In the genomic region with DNA sequence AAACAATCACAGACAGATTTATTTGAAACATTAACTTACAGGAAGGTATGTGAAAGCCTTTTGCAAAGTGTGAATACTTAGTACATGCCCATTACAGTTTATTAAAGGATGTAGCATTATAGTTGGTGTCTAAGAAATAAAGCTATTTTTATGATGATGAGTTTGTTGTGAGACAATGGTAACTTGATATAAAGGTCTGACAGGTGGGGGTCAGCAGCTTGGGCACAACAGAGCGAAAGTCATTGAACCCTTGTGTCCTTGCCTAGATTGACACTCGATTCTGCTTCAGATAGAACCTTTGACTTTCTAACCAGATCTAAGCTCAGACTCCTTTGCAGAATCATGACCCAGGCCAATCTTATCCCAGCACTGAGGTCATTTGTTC, we compare ENCODE assay signal across 16 cellular contexts.
A peak's percentile ranks its signal among the peaks of the same experiment; 100 is the strongest.
DNase-seq lines count a peak whose midpoint lies in the region; ATAC-seq and TF ChIP-seq lines count a peak whose summit lies in the region.
"Had no signal": no experiment of that assay in that cellular context is flagged by ENCODE, and none has a peak within 500 bp of the region (broad histone marks: within the 10 kb centered on the region; RNA-seq: fewer than 3 reads in every experiment).

No MANE protein-coding gene starts in this region.

- no peaks in the 10 kb centered on the region for H3K27me3 Mint-ChIP-seq in neural progenitor cell (ENCODE audit: insufficient read depth, low read depth)
- no peaks in the 10 kb centered on the region for H3K27me3 Mint-ChIP-seq in activated CD8-positive, alpha-beta T cell treated with anti-CD3 and anti-CD28 coated beads for 36 hours
- H3K27me3 Mint-ChIP-seq: IgD-negative memory B cell had no signal

- peak overlapping the region; percentile 56; the same call in 1 of the 2 replicates for H3K9ac ChIP-seq in SK-N-SH
- H3K9ac ChIP-seq in neural progenitor cell: no peak overlapping the region
- H3K9ac ChIP-seq in skeletal muscle tissue (ENCODE audit: low read depth in 1 of 3, low read length in 3 of 3): peak overlapping the region in 1 of 3 donors; percentile 75

- intact Hi-C loops in activated CD8-positive, alpha-beta T cell treated with anti-CD3 and anti-CD28 coated beads for 36 hours (cut with micrococcal nuclease): no loop called here

- ATAC-seq in SK-N-SH treated with all-trans-retinoic acid at 6 μM for 48 hours (no peak), HG03457 (IDR thresholded peaks at IDR 0.05; ENCODE audit: unreplicated experiment) (no peak)
- ATAC-seq in activated CD8-positive, alpha-beta T cell treated with anti-CD3 and anti-CD28 coated beads for 36 hours: no peak

- H3K27ac Mint-ChIP-seq in neural progenitor cell: peak overlapping the region; percentile 50
- no peak overlapping the region for H3K27ac Mint-ChIP-seq in activated CD8-positive, alpha-beta T cell treated with anti-CD3 and anti-CD28 coated beads for 36 hours
- H3K27ac Mint-ChIP-seq: CD4-positive, alpha-beta T cell; IgD-negative memory B cell had no signal

- no peak for TF ChIP-seq RAD21 in SK-N-SH (IDR thresholded peaks at IDR 0.05; ENCODE audit: low read length)

- no peaks in the 10 kb centered on the region for H3K9me3 ChIP-seq in SK-N-SH
- no peaks in the 10 kb centered on the region for H3K9me3 ChIP-seq in neural progenitor cell (ENCODE audit: low read depth)
- no peaks in the 10 kb centered on the region for H3K9me3 ChIP-seq in skeletal muscle tissue (ENCODE audit: control insufficient read depth in 3 of 3, low read length in 3 of 3)
- H3K9me3 ChIP-seq: BLaER1 treated with 17β-estradiol and CSF1 and Interleukin-3, amounts not matched to agents 10 nM and 100 nM had no signal

- POLR2A ChIA-PET in SK-N-SH (lab: Yijun Ruan, JAX): no interaction called here
- POLR2A ChIA-PET in activated CD8-positive, alpha-beta T cell treated with anti-CD3 and anti-CD28 coated beads for 36 hours (lab: Charles Lee): no interaction called here

- H4K20me1 ChIP-seq in SK-N-SH (ENCODE audit: insufficient read depth): no peaks in the 10 kb centered on the region
- no peaks in the 10 kb centered on the region for H4K20me1 ChIP-seq in neural progenitor cell (ENCODE audit: low read depth)
- H4K20me1 ChIP-seq: BLaER1 treated with 17β-estradiol and CSF1 and Interleukin-3, amounts not matched to agents 10 nM and 100 nM had no signal

- H3K79me2 ChIP-seq in SK-N-SH (ENCODE audit: insufficient read depth): no peaks in the 10 kb centered on the region
- H3K79me2 ChIP-seq in neural progenitor cell (ENCODE audit: low read depth): no peaks in the 10 kb centered on the region

- peak overlapping the region; percentile 60; the same call in 1 of the 2 replicates for H2AFZ ChIP-seq in SK-N-SH (ENCODE audit: low read depth)
- H2AFZ ChIP-seq in neural progenitor cell (replicated peaks): no peak overlapping the region

- TF ChIP-seq CTCF in SK-N-SH (IDR thresholded peaks at IDR 0.05) (no peak; the same call in 1 of the 2 replicates), neural progenitor cell (IDR thresholded peaks at IDR 0.05) (no peak)
- no peak for TF ChIP-seq CTCF in activated CD8-positive, alpha-beta T cell treated with anti-CD3 and anti-CD28 coated beads for 36 hours (IDR thresholded peaks at IDR 0.05)

- no peaks in the 10 kb centered on the region for H3K36me3 ChIP-seq in SK-N-SH (replicated peaks in 1 of 2; ENCODE audit: control insufficient read depth in 1 of 2, insufficient read depth in 2 of 2, low read length in 1 of 2)
- no peaks in the 10 kb centered on the region for H3K36me3 ChIP-seq in neural progenitor cell
- no peaks in the 10 kb centered on the region for H3K36me3 ChIP-seq in skeletal muscle tissue (ENCODE audit: control insufficient read depth in 3 of 3, insufficient read depth in 3 of 3, low read length in 3 of 3)
- H3K36me3 ChIP-seq: BLaER1 treated with 17β-estradiol and CSF1 and Interleukin-3, amounts not matched to agents 10 nM and 100 nM had no signal

- no peak overlapping the region for H3K4me3 Mint-ChIP-seq in neural progenitor cell
- H3K4me3 Mint-ChIP-seq in activated CD8-positive, alpha-beta T cell treated with anti-CD3 and anti-CD28 coated beads for 36 hours: no peak overlapping the region
- H3K4me3 Mint-ChIP-seq: CD4-positive, alpha-beta T cell; H9; IgD-negative memory B cell had no signal

- TF ChIP-seq EP300 in SK-N-SH (IDR thresholded peaks at IDR 0.05; ENCODE audit: borderline replicate concordance in 1 of 2, low read depth in 1 of 2, low read length in 1 of 2): no peak

- H3F3A ChIP-seq in SK-N-SH (replicated peaks; ENCODE audit: insufficient read depth) (no peaks in the 10 kb centered on the region), neural progenitor cell (ENCODE audit: low read depth) (no peaks in the 10 kb centered on the region)

- WGBS in SK-N-SH (ENCODE audit: low lambda C conversion rate): 78% methylated on average over 2 of the region's 2 CpGs

- CTCF ChIA-PET in SK-N-SH (lab: Yijun Ruan, JAX): interaction anchor here (0.8 to 2.9 kb wide), 11 partner anchors 11 to 769 kb away, joined by 3 to 16 read pairs (median 4); no protein-coding TSS in a partner anchor
- CTCF ChIA-PET in activated CD8-positive, alpha-beta T cell treated with anti-CD3 and anti-CD28 coated beads for 36 hours (lab: Charles Lee): no interaction called here

- DNase-seq in SK-N-SH (no peak), neural progenitor cell (ENCODE audit: low spot score) (no peak), CD1c-positive myeloid dendritic cell (ENCODE audit: extremely low spot score) (no peak)
- DNase-seq in activated CD8-positive, alpha-beta T cell treated with anti-CD3 and anti-CD28 coated beads for 36 hours: no peak
- DNase-seq: AML-193; CD4-positive, alpha-beta T cell; DMS79 treated with DMSO at 0.1 percent for 48 hours; EL; GOT3; H9 had no signal

- no peaks in the 10 kb centered on the region for H3K9me3 Mint-ChIP-seq in neural progenitor cell
- H3K9me3 Mint-ChIP-seq in activated CD8-positive, alpha-beta T cell treated with anti-CD3 and anti-CD28 coated beads for 36 hours: no peaks in the 10 kb centered on the region
- H3K9me3 Mint-ChIP-seq: CD4-positive, alpha-beta T cell; H9 had no signal

- peak overlapping the region; percentile 73; the same call in 1 of the 2 replicates for H3K4me2 ChIP-seq in SK-N-SH
- no peak overlapping the region for H3K4me2 ChIP-seq in neural progenitor cell

- H3K9me2 ChIP-seq in SK-N-SH: no peaks in the 10 kb centered on the region

- H3K27ac ChIP-seq in SK-N-SH (ENCODE audit: low read depth in 2 of 2, low read length in 1 of 2) (peak overlapping the region; percentile 80 to 91), neural progenitor cell (no peak overlapping the region), skeletal muscle tissue (ENCODE audit: low read depth, low read length) (peak overlapping the region; percentile 88)
- H3K27ac ChIP-seq: 22Rv1 had no signal

- H3K4me1 Mint-ChIP-seq in neural progenitor cell: peaks cover 33% of the 10 kb centered on the region
- H3K4me1 Mint-ChIP-seq in activated CD8-positive, alpha-beta T cell treated with anti-CD3 and anti-CD28 coated beads for 36 hours (ENCODE audit: low read depth): no peaks in the 10 kb centered on the region
- H3K4me1 Mint-ChIP-seq: IgD-negative memory B cell had no signal

- H3K36me3 Mint-ChIP-seq in neural progenitor cell: no peaks in the 10 kb centered on the region
- no peaks in the 10 kb centered on the region for H3K36me3 Mint-ChIP-seq in activated CD8-positive, alpha-beta T cell treated with anti-CD3 and anti-CD28 coated beads for 36 hours (ENCODE audit: low read depth)

- H3K4me3 ChIP-seq in SK-N-SH (ENCODE audit: low read depth in 2 of 2, low read length in 1 of 2) (no peak overlapping the region), neural progenitor cell (no peak overlapping the region), skeletal muscle tissue (ENCODE audit: low read length in 3 of 3) (peak overlapping the region in 2 of 3 donors; percentile 2 to 57)
- H3K4me3 ChIP-seq: BLaER1 treated with 17β-estradiol and CSF1 and Interleukin-3, amounts not matched to agents 10 nM and 100 nM had no signal

- H3K4me1 ChIP-seq in SK-N-SH (ENCODE audit: control insufficient read depth in 1 of 2, insufficient read depth in 2 of 2, low read depth in 1 of 2, low read length in 1 of 2) (peaks cover 0 to 18% of the 10 kb centered on the region in 2 experiments; a peak in 2 of 4 replicates), neural progenitor cell (peaks cover 7% of the 10 kb centered on the region), skeletal muscle tissue (ENCODE audit: control insufficient read depth in 3 of 3, insufficient read depth in 3 of 3, low read length in 3 of 3) (peaks cover 0 to 11% (median 4%) of the 10 kb centered on the region in 3 donors)

- H3K27me3 ChIP-seq in SK-N-SH (ENCODE audit: insufficient read depth) (no peaks in the 10 kb centered on the region), neural progenitor cell (no peaks in the 10 kb centered on the region), skeletal muscle tissue (ENCODE audit: control insufficient read depth in 3 of 3, insufficient read depth in 3 of 3, low read length in 3 of 3) (no peaks in the 10 kb centered on the region)
- H3K27me3 ChIP-seq: BLaER1 treated with 17β-estradiol and CSF1 and Interleukin-3, amounts not matched to agents 10 nM and 100 nM had no signal

TF ChIP-seq in SK-N-SH, 30 proteins besides CTCF, POLR2A, EP300 and RAD21 (continues in another document):
- TF ChIP-seq FOXM1 (IDR thresholded peaks at IDR 0.05; ENCODE audit: low read depth) (no peak), MXI1 (IDR thresholded peaks at IDR 0.05; ENCODE audit: low read depth, low read length) (no peak), EZH2phosphoT487 (IDR thresholded peaks at IDR 0.05; ENCODE audit: borderline replicate concordance, low read depth) (no peak)

TF ChIP-seq in SK-N-SH treated with all-trans-retinoic acid at 6 μM for 48 hours, 23 proteins besides CTCF, POLR2A, EP300 and RAD21:
- TF ChIP-seq PPARA (CRISPR knock-in tag; IDR thresholded peaks at IDR 0.05; ENCODE audit: borderline replicate concordance) (no peak), TCF4 (CRISPR knock-in tag; IDR thresholded peaks at IDR 0.05; ENCODE audit: borderline replicate concordance) (no peak), BACH2 (CRISPR knock-in tag; IDR thresholded peaks at IDR 0.05; ENCODE audit: borderline replicate concordance) (no peak), GLIS3 (CRISPR knock-in tag; IDR thresholded peaks at IDR 0.05) (no peak)

Comparison
In these comparisons a context has a peak if more than half of its experiments do, and no peak if none do; other contexts are left out.
1. H3K4me3 ChIP-seq: peak in skeletal muscle tissue (2 of 3); none in SK-N-SH (0 of 2) and neural progenitor cell (single experiment).